8 cellular contexts compared by ENCODE assay signal in the genomic region with DNA sequence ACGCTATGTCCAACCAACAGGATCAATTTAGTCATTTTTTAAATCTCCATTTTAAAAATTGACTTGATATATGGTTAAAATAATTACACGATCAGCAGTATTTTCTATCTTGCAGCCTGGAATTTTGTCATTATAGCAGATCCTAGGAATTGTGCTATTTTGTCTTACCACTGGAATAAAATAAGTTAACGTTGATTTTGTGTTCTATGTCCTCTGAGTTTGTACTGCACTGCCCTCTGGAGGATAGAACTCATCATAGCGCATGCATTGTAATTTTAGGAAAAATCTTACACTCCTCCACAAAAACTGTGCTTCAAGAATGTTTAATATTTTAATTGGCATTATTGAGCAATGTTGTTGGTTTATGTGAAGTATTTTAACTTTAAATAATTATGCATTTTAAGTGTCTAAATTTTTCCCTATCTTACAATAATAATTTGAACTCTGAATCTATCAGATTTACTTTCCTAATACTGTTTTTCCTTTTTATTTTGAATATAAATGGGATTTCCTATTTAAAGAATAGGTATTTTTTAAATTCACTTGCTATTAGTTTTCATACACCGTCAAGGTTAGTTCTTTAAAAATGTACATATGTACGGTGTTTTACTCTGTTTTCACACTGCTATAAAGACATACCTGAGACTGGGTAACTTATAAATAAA.
DNase-seq lines count a peak whose midpoint lies in the region; ATAC-seq, FAIRE-seq and TF ChIP-seq lines count a peak whose summit lies in the region.

No MANE protein-coding gene starts in this region.

- TF ChIP-seq CTCF in astrocyte (IDR thresholded peaks at IDR 0.05; ENCODE audit: insufficient read depth, low read depth, low read length): peak; percentile 92
- peak; percentile 52 for TF ChIP-seq CTCF in lower lobe of right lung (IDR thresholded peaks at IDR 0.05)

- H3K27me3 ChIP-seq in astrocyte (ENCODE audit: insufficient read depth, low read length) (no peaks in the 10 kb centered on the region), lower lobe of right lung (ENCODE audit: low read depth) (no peaks in the 10 kb centered on the region)

- FAIRE-seq in astrocyte (lab: Jason Lieb, UNC) (peak; percentile 73), HTR-8/SVneo (lab: Jason Lieb, UNC) (no peak)

- no peak overlapping the region for H3K4me2 ChIP-seq in astrocyte (ENCODE audit: low read length)

- no peaks in the 10 kb centered on the region for H3K27me3 Mint-ChIP-seq in astrocyte (ENCODE audit: low read depth, unreplicated experiment)

- no peak overlapping the region for H3K27ac ChIP-seq in astrocyte (ENCODE audit: low read depth, low read length)
- H3K27ac ChIP-seq in lower lobe of right lung: no peak overlapping the region

- DNase-seq in AML-193 (lab: John Stamatoyannopoulos, UW) (peak; percentile 23 to 34), NAMALWA (ENCODE audit: low spot score) (peak; percentile 62), astrocyte (ENCODE audit: low read depth) (peak; percentile 6), lower lobe of right lung (no peak), HTR-8/SVneo (ENCODE audit: insufficient read length, low spot score) (no peak)
- DNase-seq in activated naive CD4-positive, alpha-beta T cell treated with Interleukin-2 at 50 U/mL for 16 hours: no peak

- H4K20me1 ChIP-seq in astrocyte (ENCODE audit: insufficient read depth, low read length): no peaks in the 10 kb centered on the region

- no peak overlapping the region for H3K9ac ChIP-seq in astrocyte (ENCODE audit: low read length)

- H3K9me3 Mint-ChIP-seq in astrocyte (ENCODE audit: unreplicated experiment): no peaks in the 10 kb centered on the region

- H3K4me3 Mint-ChIP-seq in astrocyte (ENCODE audit: unreplicated experiment): no peak overlapping the region

- no peaks in the 10 kb centered on the region for H3K4me1 ChIP-seq in astrocyte (ENCODE audit: insufficient read depth, low read length)
- no peaks in the 10 kb centered on the region for H3K4me1 ChIP-seq in lower lobe of right lung

- no peaks in the 10 kb centered on the region for H3K36me3 Mint-ChIP-seq in astrocyte (ENCODE audit: low read depth, unreplicated experiment)

- no peak overlapping the region for H3K27ac Mint-ChIP-seq in astrocyte (ENCODE audit: unreplicated experiment)

- no peaks in the 10 kb centered on the region for H3K4me1 Mint-ChIP-seq in astrocyte (ENCODE audit: low read depth, unreplicated experiment)

- H3K79me2 ChIP-seq in astrocyte (ENCODE audit: insufficient read depth, low read length): no peaks in the 10 kb centered on the region

- H3K36me3 ChIP-seq in astrocyte (ENCODE audit: insufficient read depth, low read length) (no peaks in the 10 kb centered on the region), lower lobe of right lung (no peaks in the 10 kb centered on the region)

- intact Hi-C loops in lower lobe of right lung (cut with DNase I): no loop called here

- H2AFZ ChIP-seq in astrocyte (ENCODE audit: low read depth, low read length): no peak overlapping the region

- peak; percentile 49 for ATAC-seq in GM18870 (IDR thresholded peaks at IDR 0.05; ENCODE audit: unreplicated experiment)
- ATAC-seq in lower lobe of right lung: no peak
- ATAC-seq in GM19023 (IDR thresholded peaks at IDR 0.05; ENCODE audit: unreplicated experiment): no peak

- H3K4me3 ChIP-seq in astrocyte (ENCODE audit: insufficient read depth, low read depth, low read length) (no peak overlapping the region), lower lobe of right lung (no peak overlapping the region)

- H3K9me3 ChIP-seq in astrocyte (ENCODE audit: insufficient read depth, low read depth, low read length) (no peaks in the 10 kb centered on the region), lower lobe of right lung (no peaks in the 10 kb centered on the region)

Comparison
In these comparisons a context has a peak if more than half of its experiments do, and no peak if none do; other contexts are left out.
1. DNase-seq: peak in AML-193 (2 of 2), NAMALWA (single experiment) and astrocyte (single experiment); none in lower lobe of right lung (single experiment), HTR-8/SVneo (single experiment) and activated naive CD4-positive, alpha-beta T cell treated with Interleukin-2 at 50 U/mL for 16 hours (single experiment).